Comparison of ENCODE assay signal across 8 cellular contexts in genomic region chr19:4867534-4868285, GRCh38. TPM values are rescaled to one million over a fixed set of nuclear protein-coding genes. Genes with fewer than 3 reads are reported as not detected.
DNase-seq lines count a peak whose midpoint lies in the region; ATAC-seq, FAIRE-seq and TF ChIP-seq lines count a peak whose summit lies in the region.

Gene PLIN3 (minus strand): TSS chr19:4867667. CDS start chr19:4861394, 6,273 bp downstream.

- H4K91ac ChIP-seq in trophoblast cell (ENCODE audit: low read depth, low read length) = peak within 1 kb of the TSS; percentile 91

- no peak for FAIRE-seq in D721Med (lab: Jason Lieb, UNC)

- peak within 1 kb of the TSS; percentile 90 for H3K4ac ChIP-seq in trophoblast cell (ENCODE audit: low read depth, low read length)

- H3K4me1 ChIP-seq in cardiac muscle cell (ENCODE audit: low read depth) (no peaks in the 10 kb centered on the region), trophoblast cell (ENCODE audit: control insufficient read depth in 1 of 2, insufficient read depth in 2 of 2, low read length in 2 of 2) (peaks cover 13 to 16% of the 10 kb centered on the region in 2 experiments), tibial artery (peaks cover 0 to 16% (median 12%) of the 10 kb centered on the region in 4 donors)

- H3K23ac ChIP-seq in trophoblast cell (ENCODE audit: low read length) = no peak within 1 kb of the TSS

- H3K27ac Mint-ChIP-seq in activated naive CD8-positive, alpha-beta T cell treated with anti-CD3 and anti-CD28 coated beads, Interleukin-2, amount 50 U/mL, for 24 hours = no peak within 1 kb of the TSS

- peak within 1 kb of the TSS; percentile 92 for H2AFZ ChIP-seq in trophoblast cell (ENCODE audit: insufficient read depth, low read length, poor library complexity)

- H3K27me3 ChIP-seq in cardiac muscle cell = no peaks in the 10 kb centered on the region
- H3K27me3 ChIP-seq in trophoblast cell (ENCODE audit: insufficient read depth, low read length) = no peaks in the 10 kb centered on the region
- no peaks in the 10 kb centered on the region for H3K27me3 ChIP-seq in tibial artery

- H3K4me3 ChIP-seq in cardiac muscle cell (peak within 1 kb of the TSS; percentile 89), trophoblast cell (ENCODE audit: low read depth, low read length) (peak within 1 kb of the TSS; percentile 80), tibial artery (peak within 1 kb of the TSS; percentile 76 to 98)

- peaks cover 4% of the 10 kb centered on the region for H3K27me3 Mint-ChIP-seq in activated naive CD8-positive, alpha-beta T cell treated with anti-CD3 and anti-CD28 coated beads, Interleukin-2, amount 50 U/mL, for 24 hours

- H2BK12ac ChIP-seq in trophoblast cell (ENCODE audit: low read length) = peak within 1 kb of the TSS; percentile 97

- H3K36me3 Mint-ChIP-seq in activated naive CD8-positive, alpha-beta T cell treated with anti-CD3 and anti-CD28 coated beads, Interleukin-2, amount 50 U/mL, for 24 hours (ENCODE audit: low read depth) = no peaks in the 10 kb centered on the region

- TF ChIP-seq CTCF in D721Med (IDR thresholded peaks at IDR 0.05; ENCODE audit: insufficient read depth, missing control alignments) = no peak
- TF ChIP-seq CTCF in cardiac muscle cell (IDR thresholded peaks at IDR 0.05; ENCODE audit: low read depth, low read length) = no peak
- no peak for TF ChIP-seq CTCF in tibial artery (IDR thresholded peaks at IDR 0.05)

- H3K79me1 ChIP-seq in trophoblast cell (ENCODE audit: low read length) = peaks cover 16% of the 10 kb centered on the region

- peak within 1 kb of the TSS; percentile 97 for H3K14ac ChIP-seq in trophoblast cell (ENCODE audit: low read length)

- H2AK5ac ChIP-seq in trophoblast cell (ENCODE audit: low read length) = peak within 1 kb of the TSS; percentile 56

- peak within 1 kb of the TSS; percentile 77 for H3K4me3 Mint-ChIP-seq in activated naive CD8-positive, alpha-beta T cell treated with anti-CD3 and anti-CD28 coated beads, Interleukin-2, amount 50 U/mL, for 24 hours

- peak within 1 kb of the TSS; percentile 93 for H2BK5ac ChIP-seq in trophoblast cell (ENCODE audit: low read depth, low read length, poor library complexity)

- no peak for TF ChIP-seq RAD21 in Ishikawa (IDR thresholded peaks at IDR 0.05; ENCODE audit: low read depth)

- peak within 1 kb of the TSS; percentile 97 for H4K8ac ChIP-seq in trophoblast cell (ENCODE audit: low read depth, low read length)

- peaks cover 27% of the 10 kb centered on the region for H3K4me1 Mint-ChIP-seq in activated naive CD8-positive, alpha-beta T cell treated with anti-CD3 and anti-CD28 coated beads, Interleukin-2, amount 50 U/mL, for 24 hours

- peak; percentile 72 for ATAC-seq in GM21447 (IDR thresholded peaks at IDR 0.05; ENCODE audit: unreplicated experiment)
- peak; percentile 88 for ATAC-seq in activated naive CD8-positive, alpha-beta T cell treated with anti-CD3 and anti-CD28 coated beads, Interleukin-2, amount 50 U/mL, for 24 hours

- H4K12ac ChIP-seq in trophoblast cell (ENCODE audit: low read depth, low read length) = peak within 1 kb of the TSS; percentile 83

- peaks cover 11% of the 10 kb centered on the region for H3K79me2 ChIP-seq in trophoblast cell (ENCODE audit: control insufficient read depth, insufficient read depth, low read length, poor library complexity)

- H2BK120ac ChIP-seq in trophoblast cell (ENCODE audit: insufficient read depth, low read length, poor library complexity) = peak within 1 kb of the TSS; percentile 94

- DNase-seq in D721Med (ENCODE audit: insufficient read length, low spot score) (peak; percentile 100), T follicular helper cell (ENCODE audit: low read depth) (peak; percentile 83), cardiac muscle cell (ENCODE audit: low read depth in 1 of 2, low spot score in 1 of 2) (peak; percentile 96 to 98), trophoblast cell (peak; percentile 93 to 94), tibial artery (peak; percentile 98)
- DNase-seq in activated naive CD8-positive, alpha-beta T cell treated with anti-CD3 and anti-CD28 coated beads, Interleukin-2, amount 50 U/mL, for 24 hours = peak; percentile 97

- no peak for TF ChIP-seq EP300 in Ishikawa (IDR thresholded peaks at IDR 0.05; ENCODE audit: borderline replicate concordance)

- peak within 1 kb of the TSS; percentile 54 for H3K27ac ChIP-seq in cardiac muscle cell
- no peak within 1 kb of the TSS for H3K27ac ChIP-seq in trophoblast cell (ENCODE audit: low read depth, low read length)
- H3K27ac ChIP-seq in tibial artery = peak within 1 kb of the TSS; percentile 86 to 90

- WGBS in trophoblast cell (ENCODE audit: extremely low coverage, insufficient coverage, insufficient read length) = no CpG with 5 or more reads among the region's 46 CpGs

- H3K9ac ChIP-seq in trophoblast cell (ENCODE audit: low read length) = peak within 1 kb of the TSS; percentile 67

- no peaks in the 10 kb centered on the region for H3K9me3 Mint-ChIP-seq in activated naive CD8-positive, alpha-beta T cell treated with anti-CD3 and anti-CD28 coated beads, Interleukin-2, amount 50 U/mL, for 24 hours

- intact Hi-C loops in tibial artery (cut with DNase I; ENCODE audit: low total_unique reads) = no loop called here

- H3K9me3 ChIP-seq in cardiac muscle cell (ENCODE audit: low read depth) = no peaks in the 10 kb centered on the region
- H3K9me3 ChIP-seq in trophoblast cell (ENCODE audit: insufficient read depth, low read depth, low read length) = no peaks in the 10 kb centered on the region
- no peaks in the 10 kb centered on the region for H3K9me3 ChIP-seq in tibial artery

- peak within 1 kb of the TSS; percentile 97 for H3K18ac ChIP-seq in trophoblast cell (ENCODE audit: low read length)

- peak within 1 kb of the TSS; percentile 91 for H3K4me2 ChIP-seq in trophoblast cell (ENCODE audit: low read length)

- H3K36me3 ChIP-seq in cardiac muscle cell = no peaks in the 10 kb centered on the region
- peaks cover 0 to 5% of the 10 kb centered on the region in 2 experiments for H3K36me3 ChIP-seq in trophoblast cell (ENCODE audit: control insufficient read depth in 1 of 2, insufficient read depth in 2 of 2, low read length in 2 of 2)
- peaks cover 0 to 4% (median under 1%) of the 10 kb centered on the region in 3 donors for H3K36me3 ChIP-seq in tibial artery

TF ChIP-seq in Ishikawa, 13 proteins besides CTCF, POLR2A, EP300 and RAD21:
- no peak for TF ChIP-seq YY1 (IDR thresholded peaks at IDR 0.05; ENCODE audit: low read depth)
- TF ChIP-seq EGR1 (IDR thresholded peaks at IDR 0.05) = peak; percentile 75
- TF ChIP-seq NFIC (IDR thresholded peaks at IDR 0.05) = no peak
- 0 out of 2 replicates have a peak, but pooled peaks have one; percentile 25 for TF ChIP-seq TAF1 (IDR thresholded peaks at IDR 0.05; ENCODE audit: low read depth)
- peak; percentile 52; the same call in 1 of the 2 replicates for TF ChIP-seq MAX (IDR thresholded peaks at IDR 0.05)
- TF ChIP-seq TEAD4 (IDR thresholded peaks at IDR 0.05) = no peak
- no peak for TF ChIP-seq FOXM1 (IDR thresholded peaks at IDR 0.05; ENCODE audit: borderline replicate concordance, low read depth)
- TF ChIP-seq TCF12 (IDR thresholded peaks at IDR 0.05; ENCODE audit: low read depth) = no peak
- no peak for TF ChIP-seq USF1 (IDR thresholded peaks at IDR 0.05)
- no peak for TF ChIP-seq ZBTB7A (IDR thresholded peaks at IDR 0.05; ENCODE audit: low read depth)
- no peak for TF ChIP-seq CREB1 (IDR thresholded peaks at IDR 0.05; ENCODE audit: low read depth)
- no peak for TF ChIP-seq REST (IDR thresholded peaks at IDR 0.05; ENCODE audit: low read depth)
- TF ChIP-seq CEBPB (IDR thresholded peaks at IDR 0.05) = no peak

RNA-seq across cellular contexts. Expression of gene PLIN3, which starts in this region (rescaled TPM):
- 114 and 147 TPM in 2 replicates for total RNA-seq in cardiac muscle cell
- 108 and 144 TPM in 2 replicates for polyA plus RNA-seq in cardiac muscle cell
- polyA plus RNA-seq in trophoblast cell (2013) = 45.5 and 47.5 TPM in 2 replicates
